32 cellular contexts compared by ENCODE assay signal in genomic region chr20:36231331-36231730, GRCh38.
"Had no signal": no experiment of that assay in that cellular context is flagged by ENCODE, and none has a peak within 500 bp of the region (broad histone marks: within the 10 kb centered on the region; RNA-seq: fewer than 3 reads in every experiment).

No MANE protein-coding gene starts in this region.

- H3K4me3 Mint-ChIP-seq: activated CD4-positive, alpha-beta memory T cell treated with anti-CD3 and anti-CD28 coated beads, Interleukin-2, amount 10 ng/mL, durations not matched to agents 7 days and 5 days; activated CD8-positive, alpha-beta memory T cell treated with anti-CD3 and anti-CD28 coated beads, Interleukin-2, amount 10 ng/mL, durations not matched to agents 7 days and 5 days; activated naive CD4-positive, alpha-beta T cell treated with anti-CD3 and anti-CD28 coated beads, Interleukin-2, amount 50 U/mL, for 24 hours; activated T-cell treated with anti-CD3 and anti-CD28 coated beads, Interleukin-2, amount 50 U/mL, for 72 hours; activated T-helper 17 cell treated with anti-CD3 and anti-CD28 coated beads, Interleukin-2, amount 50 U/mL, for 72 hours; T-helper 1 cell treated with Interleukin-12 subunit alpha and Interleukin-12 subunit beta and Interleukin-4 antibody, amounts not matched to agents 30 μg/mL and 1 μg/mL, for 36 hours; T-helper 2 cell treated with Interferon-gamma antibody and Interleukin-4, amounts not matched to agents 5 μg/mL and 100 μg/mL, for 36 hours had no signal

- H3K4me3 ChIP-seq: adrenal gland, body of pancreas, breast epithelium, SJSA1 had no signal

- H3K27me3 ChIP-seq: adrenal gland, body of pancreas, breast epithelium, SJSA1 had no signal

- ATAC-seq: activated CD8-positive, alpha-beta memory T cell treated with anti-CD3 and anti-CD28 coated beads, Interleukin-2, amount 10 ng/mL, durations not matched to agents 7 days and 5 days; activated T-cell treated with anti-CD3 and anti-CD28 coated beads, Interleukin-2, amount 50 U/mL, for 72 hours; activated T-helper 17 cell treated with anti-CD3 and anti-CD28 coated beads, Interleukin-2, amount 50 U/mL, for 72 hours; body of pancreas; PC-3 had no signal

- H3K36me3 Mint-ChIP-seq: activated CD8-positive, alpha-beta memory T cell treated with anti-CD3 and anti-CD28 coated beads, Interleukin-2, amount 10 ng/mL, durations not matched to agents 7 days and 5 days; activated naive CD4-positive, alpha-beta T cell treated with anti-CD3 and anti-CD28 coated beads, Interleukin-2, amount 50 U/mL, for 24 hours had no signal

- H3K9me3 Mint-ChIP-seq: activated CD4-positive, alpha-beta memory T cell treated with anti-CD3 and anti-CD28 coated beads, Interleukin-2, amount 10 ng/mL, durations not matched to agents 7 days and 5 days; activated naive CD4-positive, alpha-beta T cell treated with anti-CD3 and anti-CD28 coated beads, Interleukin-2, amount 50 U/mL, for 24 hours; activated T-cell treated with anti-CD3 and anti-CD28 coated beads, Interleukin-2, amount 50 U/mL, for 72 hours; activated T-helper 17 cell treated with anti-CD3 and anti-CD28 coated beads, Interleukin-2, amount 50 U/mL, for 72 hours; T-helper 1 cell treated with Interleukin-12 subunit alpha and Interleukin-12 subunit beta and Interleukin-4 antibody, amounts not matched to agents 30 μg/mL and 1 μg/mL, for 36 hours; T-helper 2 cell treated with Interferon-gamma antibody and Interleukin-4, amounts not matched to agents 5 μg/mL and 100 μg/mL, for 36 hours had no signal

- DNase-seq: activated CD4-positive, alpha-beta memory T cell treated with anti-CD3 and anti-CD28 coated beads, Interleukin-2, amount 10 ng/mL, durations not matched to agents 7 days and 5 days; activated CD4-positive, alpha-beta T cell treated with anti-CD3 and anti-CD28 coated beads for 1 hour; activated CD4-positive, alpha-beta T cell treated with anti-CD3 and anti-CD28 coated beads for 48 hours; activated CD4-positive, CD25-positive, alpha-beta regulatory T cell; activated CD8-positive, alpha-beta memory T cell treated with anti-CD3 and anti-CD28 coated beads for 24 hours; activated CD8-positive, alpha-beta memory T cell treated with anti-CD3 and anti-CD28 coated beads, Interleukin-2, amount 10 ng/mL, durations not matched to agents 7 days and 5 days; activated CD8-positive, alpha-beta memory T cell treated with anti-CD3 and anti-CD28 coated beads, Interleukin-2, amount 50 U/mL, for 48 hours; activated effector memory CD4-positive, alpha-beta T cell treated with anti-CD3 and anti-CD28 coated beads, Interleukin-2, amount 50 U/mL, for 16 hours; activated naive CD4-positive, alpha-beta T cell treated with Interleukin-2 at 50 U/mL for 16 hours; activated T-cell treated with anti-CD3 and anti-CD28 coated beads, Interleukin-2, amount 50 U/mL, for 1 hour; activated T-cell treated with anti-CD3 and anti-CD28 coated beads, Interleukin-2, amount 50 U/mL, for 72 hours; body of pancreas; Karpas-422; KBM-7; NCI-H1105; NCI-H1436; NCI-H1694; NCI-H1930; NCI-H2081 treated with DMSO at 0.1 percent for 48 hours; NCI-H345; NCI-H524 treated with DMSO at 0.1 percent for 48 hours; PC-3; SHP77; SK-N-SH had no signal

- H3K27ac ChIP-seq: adrenal gland, body of pancreas, breast epithelium, SJSA1, VCaP had no signal

- H3K4me2 ChIP-seq: SK-N-SH had no signal

- H3K36me3 ChIP-seq: breast epithelium had no signal

- H3K9me3 ChIP-seq: adrenal gland, body of pancreas, breast epithelium, SJSA1, SK-N-SH had no signal

- H3K27me3 Mint-ChIP-seq: activated naive CD4-positive, alpha-beta T cell treated with anti-CD3 and anti-CD28 coated beads, Interleukin-2, amount 50 U/mL, for 24 hours had no signal

- H3K4me1 Mint-ChIP-seq: activated T-helper 17 cell treated with anti-CD3 and anti-CD28 coated beads, Interleukin-2, amount 50 U/mL, for 72 hours had no signal

- H3K27ac Mint-ChIP-seq: activated CD4-positive, alpha-beta memory T cell treated with anti-CD3 and anti-CD28 coated beads, Interleukin-2, amount 10 ng/mL, durations not matched to agents 7 days and 5 days; activated CD8-positive, alpha-beta memory T cell treated with anti-CD3 and anti-CD28 coated beads, Interleukin-2, amount 10 ng/mL, durations not matched to agents 7 days and 5 days; activated naive CD4-positive, alpha-beta T cell treated with anti-CD3 and anti-CD28 coated beads, Interleukin-2, amount 50 U/mL, for 24 hours; activated T-cell treated with anti-CD3 and anti-CD28 coated beads, Interleukin-2, amount 50 U/mL, for 72 hours; activated T-helper 17 cell treated with anti-CD3 and anti-CD28 coated beads, Interleukin-2, amount 50 U/mL, for 72 hours; T-helper 1 cell treated with Interleukin-12 subunit alpha and Interleukin-12 subunit beta and Interleukin-4 antibody, amounts not matched to agents 30 μg/mL and 1 μg/mL, for 36 hours had no signal

- H3K9ac ChIP-seq: SK-N-SH had no signal
